8 cellular contexts compared by ENCODE assay signal in genomic region chrX:45515262-45516215, GRCh38.
DNase-seq lines count a peak whose midpoint lies in the region; TF ChIP-seq lines count a peak whose summit lies in the region.

No MANE protein-coding gene starts in this region.

- peak; percentile 74 for DNase-seq in AG04449 (ENCODE audit: low read depth, low spot score)
- DNase-seq in GM20000 (ENCODE audit: low spot score), result peak; percentile 12
- DNase-seq in OCI-LY7 (ENCODE audit: low spot score), result no peak
- DNase-seq in activated naive CD4-positive, alpha-beta T cell treated with anti-CD3 and anti-CD28 coated beads, Interleukin-2, amount 50 U/mL, for 16 hours, result peak; percentile 26
- peak; percentile 84 for DNase-seq in glomerular visceral epithelial cell (ENCODE audit: extremely low spot score)
- DNase-seq in pulmonary artery endothelial cell (ENCODE audit: low read depth, low spot score), result peak; percentile 44
- no peak for DNase-seq in effector CD8-positive, alpha-beta T cell (lab: John Stamatoyannopoulos, UW)
- no peak for DNase-seq in NCI-H2029 treated with DMSO at 0.1 percent for 48 hours (lab: John Stamatoyannopoulos, UW)

- no peaks in the 10 kb centered on the region for H4K20me1 ChIP-seq in OCI-LY7 (ENCODE audit: insufficient read depth, low read length)

- no TSS peak for BruUV-seq in OCI-LY7 (replicated peaks; lab: Mats Ljungman, UMichigan)

- no peaks in the 10 kb centered on the region for H3K9me3 ChIP-seq in OCI-LY7 (ENCODE audit: low read length)

- H3K9me2 ChIP-seq in OCI-LY7 (ENCODE audit: insufficient read depth, low read length), result no peaks in the 10 kb centered on the region

- no peak overlapping the region for H3K27ac ChIP-seq in OCI-LY7 (ENCODE audit: low read depth, low read length, poor library complexity, severe bottlenecking)

- peak; percentile 50 for TF ChIP-seq CTCF in AG04449 (IDR thresholded peaks at IDR 0.05; ENCODE audit: insufficient read depth, low read length, missing control alignments)
- TF ChIP-seq CTCF in GM20000 (IDR thresholded peaks at IDR 0.05; ENCODE audit: extremely low read depth, missing control alignments), result no peak
- peak; percentile 56 for TF ChIP-seq CTCF in OCI-LY7 (conservative IDR thresholded peaks at IDR 0.05; ENCODE audit: low read length)

- no peaks in the 10 kb centered on the region for H3K36me3 ChIP-seq in OCI-LY7 (ENCODE audit: insufficient read depth, low read length)

- H2AFZ ChIP-seq in OCI-LY7 (ENCODE audit: low read length), result no peak overlapping the region

- H3K79me2 ChIP-seq in OCI-LY7 (ENCODE audit: insufficient read depth, low read depth, low read length), result no peaks in the 10 kb centered on the region

- POLR2A ChIA-PET in AG04449 (lab: Yijun Ruan, JAX) (interaction anchor here (0.9 to 4.5 kb wide), 6 partner anchors 8 to 242 kb away, joined by 3 to 27 read pairs (median 4); no protein-coding TSS in a partner anchor), OCI-LY7 (lab: Charles Lee) (no interaction called here)

- H3K4me3 ChIP-seq in AG04449 (ENCODE audit: low read depth, low read length) (no peak overlapping the region), OCI-LY7 (ENCODE audit: low read depth, low read length, poor library complexity, severe bottlenecking) (no peak overlapping the region)

- no peak overlapping the region for H3K4me2 ChIP-seq in OCI-LY7 (ENCODE audit: low read length)

- CTCF ChIA-PET in AG04449 (lab: Yijun Ruan, JAX), result interaction anchor here (0.7 to 2.8 kb wide), 17 partner anchors 9 to 893 kb away, joined by 3 to 27 read pairs (median 4); no protein-coding TSS in a partner anchor
- CTCF ChIA-PET in OCI-LY7 (lab: Charles Lee; ENCODE audit: unreplicated experiment), result interaction anchor here (0.5 kb wide), 1 partner anchor 1573 kb away, joined by 6 read pairs; no protein-coding TSS in a partner anchor

- intact Hi-C loops in OCI-LY7 (cut with micrococcal nuclease; ENCODE audit: unreplicated experiment), result no loop called here

- no peaks in the 10 kb centered on the region for H3K4me1 ChIP-seq in OCI-LY7 (ENCODE audit: insufficient read depth, low read length, poor library complexity, severe bottlenecking)

Comparison
In these comparisons a context has a peak if more than half of its experiments do, and no peak if none do; other contexts are left out.
1. DNase-seq: peak in AG04449 (single experiment), GM20000 (single experiment), activated naive CD4-positive, alpha-beta T cell treated with anti-CD3 and anti-CD28 coated beads, Interleukin-2, amount 50 U/mL, for 16 hours (single experiment), glomerular visceral epithelial cell (single experiment) and pulmonary artery endothelial cell (single experiment); none in OCI-LY7 (single experiment), effector CD8-positive, alpha-beta T cell (single experiment) and NCI-H2029 treated with DMSO at 0.1 percent for 48 hours (single experiment).